In genomic region chr3:148464246-148464645, GRCh38 we compare ENCODE assay signal across 26 cellular contexts.
DNase-seq lines count a peak whose midpoint lies in the region; ATAC-seq lines count a peak whose summit lies in the region.
"Had no signal": no experiment of that assay in that cellular context is flagged by ENCODE, and none has a peak within 500 bp of the region (broad histone marks: within the 10 kb centered on the region; RNA-seq: fewer than 3 reads in every experiment).

No MANE protein-coding gene starts in this region.

- peaks cover 18% of the 10 kb centered on the region; the same call in 1 of the 2 replicates for H3F3A ChIP-seq in GM23248 (ENCODE audit: insufficient read depth)

- H4K20me1 ChIP-seq in GM23248 (ENCODE audit: insufficient read depth), result no peaks in the 10 kb centered on the region
- H4K20me1 ChIP-seq: BLaER1 treated with 17β-estradiol and CSF1 and Interleukin-3, amounts not matched to agents 10 nM and 100 nM had no signal

- no peaks in the 10 kb centered on the region for H3K79me2 ChIP-seq in GM23248 (ENCODE audit: insufficient read depth)
- H3K79me2 ChIP-seq: parathyroid adenoma had no signal

- no peak overlapping the region for H3K27ac ChIP-seq in GM23248
- H3K27ac ChIP-seq in caudate nucleus (ENCODE audit: low read depth, low read length), result no peak overlapping the region
- H3K27ac ChIP-seq: BLaER1 treated with 17β-estradiol and CSF1 and Interleukin-3, amounts not matched to agents 10 nM and 100 nM; dorsolateral prefrontal cortex; foreskin keratinocyte; heart right ventricle; parathyroid adenoma; SJCRH30 had no signal

- no peak for ATAC-seq in left cardiac atrium
- ATAC-seq: activated CD8-positive, alpha-beta memory T cell treated with anti-CD3 and anti-CD28 coated beads, Interleukin-2, amount 10 ng/mL, durations not matched to agents 7 days and 5 days; foreskin keratinocyte; heart right ventricle; right cardiac atrium; WTC11 had no signal

- DNase-seq in GM23248, result peak; percentile 44
- DNase-seq in NCI-H226, result peak; percentile 10
- peak; percentile 21 for DNase-seq in dermis blood vessel endothelial cell
- peak; percentile 38 for DNase-seq in kidney tubule cell (ENCODE audit: low spot score)
- DNase-seq in KBM-7, result no peak
- no peak for DNase-seq in caudate nucleus (lab: John Stamatoyannopoulos, UW)
- DNase-seq in DMS79 (lab: John Stamatoyannopoulos, UW), result no peak
- no peak for DNase-seq in left cardiac atrium
- DNase-seq: ACHN; activated CD4-positive, alpha-beta T cell treated with anti-CD3 and anti-CD28 coated beads, Interleukin-2, amount 10 ng/mL, durations not matched to agents 7 days and 5 days; activated CD8-positive, alpha-beta memory T cell treated with anti-CD3 and anti-CD28 coated beads, Interleukin-2, amount 10 ng/mL, durations not matched to agents 7 days and 5 days; activated naive CD4-positive, alpha-beta T cell treated with anti-CD3 and anti-CD28 coated beads, Interleukin-2, amount 50 U/mL, for 16 hours; aorta; Caco-2; dorsolateral prefrontal cortex; foreskin keratinocyte; heart right ventricle; Kasumi-1; NCI-H1694 treated with DMSO at 0.1 percent for 48 hours; NCI-H526 treated with DMSO at 0.1 percent for 48 hours; right cardiac atrium; SJCRH30; stimulated activated CD4-positive, alpha-beta T cell treated with anti-CD3 and anti-CD28 coated beads, Interleukin-2, amount 100 ng/mL, for 48 hours had no signal

- intact Hi-C loops in left cardiac atrium (cut with DNase I), result no loop called here

- peaks cover 26% of the 10 kb centered on the region for H3K4me1 ChIP-seq in GM23248 (ENCODE audit: insufficient read depth)
- H3K4me1 ChIP-seq: foreskin keratinocyte, heart right ventricle, parathyroid adenoma, SJCRH30 had no signal

- H3K4me3 ChIP-seq in GM23248, result no peak overlapping the region
- H3K4me3 ChIP-seq: BLaER1 treated with 17β-estradiol and CSF1 and Interleukin-3, amounts not matched to agents 10 nM and 100 nM; dorsolateral prefrontal cortex; heart right ventricle; SJCRH30 had no signal

- no peak overlapping the region for H3K4me2 ChIP-seq in GM23248 (ENCODE audit: unreplicated experiment)
- H3K4me2 ChIP-seq: BLaER1 treated with 17β-estradiol and CSF1 and Interleukin-3, amounts not matched to agents 10 nM and 100 nM had no signal

- no peaks in the 10 kb centered on the region for H3K9me3 ChIP-seq in GM23248 (ENCODE audit: low read depth)
- H3K9me3 ChIP-seq: BLaER1 treated with 17β-estradiol and CSF1 and Interleukin-3, amounts not matched to agents 10 nM and 100 nM; Caco-2; SJCRH30 had no signal

- no peaks in the 10 kb centered on the region for H3K9me2 ChIP-seq in GM23248 (ENCODE audit: insufficient read depth)

- no peaks in the 10 kb centered on the region for H3K36me3 ChIP-seq in GM23248 (ENCODE audit: low read depth)
- H3K36me3 ChIP-seq: BLaER1 treated with 17β-estradiol and CSF1 and Interleukin-3, amounts not matched to agents 10 nM and 100 nM; heart right ventricle; SJCRH30 had no signal

- H2AFZ ChIP-seq in GM23248, result no peak overlapping the region
- H2AFZ ChIP-seq: parathyroid adenoma had no signal

- WGBS in GM23248 (ENCODE audit: low coverage in 1 of 2, low lambda C conversion rate in 2 of 2, missing lambda C conversion rate in 2 of 2), 2 experiments, result 42 to 56% methylated on average over 2 of the region's 2 CpGs

- H3K9ac ChIP-seq in GM23248, result no peak overlapping the region
- H3K9ac ChIP-seq: BLaER1 treated with 17β-estradiol and CSF1 and Interleukin-3, amounts not matched to agents 10 nM and 100 nM; parathyroid adenoma had no signal

- in situ Hi-C loops in GM23248 (cut with MboI), result no loop called here
- in situ Hi-C loops in KBM-7 (cut with MboI; ENCODE audit: low pct_unique_long_range_greater_than_20kb, low sequenced_read_pairs), result no loop called here

- no peaks in the 10 kb centered on the region for H3K27me3 ChIP-seq in GM23248 (replicated peaks; ENCODE audit: insufficient read depth)
- H3K27me3 ChIP-seq: BLaER1 treated with 17β-estradiol and CSF1 and Interleukin-3, amounts not matched to agents 10 nM and 100 nM; dorsolateral prefrontal cortex; foreskin keratinocyte; heart right ventricle; SJCRH30 had no signal

Comparison
In these comparisons a context has a peak if more than half of its experiments do, and no peak if none do; other contexts are left out.
1. DNase-seq: peak in GM23248 (single experiment), NCI-H226 (single experiment), dermis blood vessel endothelial cell (single experiment) and kidney tubule cell (single experiment); none in KBM-7 (single experiment), caudate nucleus (0 of 61), DMS79 (single experiment) and left cardiac atrium (single experiment).